In genomic region chr16:57834936-57835335, GRCh38 we compare ENCODE assay signal across 17 cellular contexts. TPM values are rescaled to one million over a fixed set of nuclear protein-coding genes. Genes with fewer than 3 reads are reported as not detected.
A peak's percentile ranks its signal among the peaks of the same experiment; 100 is the strongest.
DNase-seq lines count a peak whose midpoint lies in the region; ATAC-seq and TF ChIP-seq lines count a peak whose summit lies in the region.
"Had no signal": no experiment of that assay in that cellular context is flagged by ENCODE, and none has a peak within 500 bp of the region (broad histone marks: within the 10 kb centered on the region; RNA-seq: fewer than 3 reads in every experiment).

No MANE protein-coding gene starts in this region.

- no peak overlapping the region for H3K27ac ChIP-seq in HCT116 (ENCODE audit: low read depth, low read length)
- H3K27ac ChIP-seq in Peyer's patch: no peak overlapping the region
- H3K27ac ChIP-seq: spleen, VCaP had no signal

- no peaks in the 10 kb centered on the region for H4K20me1 ChIP-seq in HCT116 (ENCODE audit: insufficient read depth)

- no TSS peak for BruUV-seq in HCT116 (replicated peaks; lab: Mats Ljungman, UMichigan)

- H3K4me3 ChIP-seq in HCT116 (replicated peaks in 1 of 2; ENCODE audit: low read depth in 1 of 2, low read length in 2 of 2) (no peak overlapping the region), Peyer's patch (no peak overlapping the region)
- H3K4me3 ChIP-seq: spleen had no signal

- no peak for TF ChIP-seq POLR2A in HCT116 (IDR thresholded peaks at IDR 0.05; ENCODE audit: borderline replicate concordance, extremely low read depth, insufficient read depth, insufficient read length)
- TF ChIP-seq POLR2A in Peyer's patch (IDR thresholded peaks at IDR 0.05): no peak

- H3K4me1 ChIP-seq in HCT116 (ENCODE audit: control insufficient read depth in 1 of 2, insufficient read depth in 2 of 2, low read length in 2 of 2) (peaks cover 4 to 11% of the 10 kb centered on the region in 2 experiments; a peak in 3 of 4 replicates), Peyer's patch (no peaks in the 10 kb centered on the region)
- H3K4me1 ChIP-seq: spleen had no signal

- H3K27me3 Mint-ChIP-seq in activated T-cell treated with anti-CD3 and anti-CD28 coated beads, Interleukin-2, amount 50 U/mL, for 72 hours (ENCODE audit: low read depth): no peaks in the 10 kb centered on the region

- RAD21 ChIA-PET in HCT116 (lab: Charles Lee; ENCODE audit: low non-redundant PET in 1 of 2, low total read pairs in 2 of 2, uncharacterized antibody in 2 of 2, unreplicated experiment in 2 of 2): interaction anchor here in 1 of 2 experiments (1.0 kb wide), 1 partner anchor 28 kb away, joined by 4 read pairs; no protein-coding TSS in a partner anchor

- ATAC-seq in HCT116 (peak; percentile 86), SK-N-SH treated with all-trans-retinoic acid at 6 μM for 48 hours (peak; percentile 61), HG03095 (IDR thresholded peaks at IDR 0.05; ENCODE audit: unreplicated experiment) (no peak), GM18858 (IDR thresholded peaks at IDR 0.05; ENCODE audit: unreplicated experiment) (no peak)
- ATAC-seq in activated T-cell treated with anti-CD3 and anti-CD28 coated beads, Interleukin-2, amount 50 U/mL, for 72 hours (replicated peaks in 1 of 2): no peak

- TF ChIP-seq RAD21 in HCT116 (IDR thresholded peaks at IDR 0.05; ENCODE audit: low read depth): no peak

- H3K4me1 Mint-ChIP-seq in activated T-cell treated with anti-CD3 and anti-CD28 coated beads, Interleukin-2, amount 50 U/mL, for 72 hours (ENCODE audit: low read depth): no peaks in the 10 kb centered on the region
- H3K4me1 Mint-ChIP-seq: activated naive CD4-positive, alpha-beta T cell treated with anti-CD3 and anti-CD28 coated beads, Interleukin-2, amount 50 U/mL, for 24 hours; memory B cell had no signal

- POLR2A ChIA-PET in HCT116 (lab: Charles Lee): interaction anchor here (1.3 kb wide), 1 partner anchor 19 kb away, joined by 4 read pairs; no protein-coding TSS in a partner anchor

- CTCF ChIA-PET in HCT116 (lab: Charles Lee): interaction anchor here (1.2 kb wide), 1 partner anchor 24 kb away, joined by 3 read pairs; no protein-coding TSS in a partner anchor

- peak overlapping the region; percentile 47 for H3K4me2 ChIP-seq in HCT116 (ENCODE audit: low read length)

- no peaks in the 10 kb centered on the region for H3K9me2 ChIP-seq in HCT116 (ENCODE audit: insufficient read depth)

- H3K9me3 ChIP-seq in HCT116 (ENCODE audit: control insufficient read depth in 1 of 2, insufficient read depth in 1 of 2, low read depth in 1 of 2, low read length in 2 of 2) (no peaks in the 10 kb centered on the region), Peyer's patch (no peaks in the 10 kb centered on the region)
- H3K9me3 ChIP-seq: spleen had no signal

- no peaks in the 10 kb centered on the region for H3K9me3 Mint-ChIP-seq in activated T-cell treated with anti-CD3 and anti-CD28 coated beads, Interleukin-2, amount 50 U/mL, for 72 hours
- H3K9me3 Mint-ChIP-seq: activated naive CD4-positive, alpha-beta T cell treated with anti-CD3 and anti-CD28 coated beads, Interleukin-2, amount 50 U/mL, for 24 hours; memory B cell had no signal

- no peak overlapping the region for H3K27ac Mint-ChIP-seq in activated T-cell treated with anti-CD3 and anti-CD28 coated beads, Interleukin-2, amount 50 U/mL, for 72 hours
- H3K27ac Mint-ChIP-seq: activated naive CD4-positive, alpha-beta T cell treated with anti-CD3 and anti-CD28 coated beads, Interleukin-2, amount 50 U/mL, for 24 hours; memory B cell had no signal

- no peaks in the 10 kb centered on the region for H3K36me3 Mint-ChIP-seq in activated T-cell treated with anti-CD3 and anti-CD28 coated beads, Interleukin-2, amount 50 U/mL, for 72 hours (ENCODE audit: insufficient read depth in 2 of 2)
- H3K36me3 Mint-ChIP-seq: activated naive CD4-positive, alpha-beta T cell treated with anti-CD3 and anti-CD28 coated beads, Interleukin-2, amount 50 U/mL, for 24 hours; memory B cell had no signal

- intact Hi-C loops in HCT116 (cut with micrococcal nuclease): no loop called here
- intact Hi-C loops in head of caudate nucleus (cut with DNase I): no loop called here

- no peak overlapping the region for H3K9ac ChIP-seq in HCT116 (ENCODE audit: low read length)

- no peaks in the 10 kb centered on the region for H3K27me3 ChIP-seq in HCT116 (ENCODE audit: insufficient read depth, low read length)
- H3K27me3 ChIP-seq in Peyer's patch: no peaks in the 10 kb centered on the region

- DNase-seq in A172 (ENCODE audit: low spot score): peak; percentile 48
- DNase-seq in HCT116 (ENCODE audit: low read depth, low spot score): no peak
- peak in 35 of 42 donors; percentile 14 to 90 (median 59) for DNase-seq in head of caudate nucleus
- DNase-seq in Peyer's patch: no peak
- DNase-seq in activated T-cell treated with anti-CD3 and anti-CD28 coated beads, Interleukin-2, amount 50 U/mL, for 72 hours: no peak
- DNase-seq: erythroblast, NCI-H1417, NCI-H748 treated with DMSO at 0.1 percent for 48 hours, occipital lobe, SIG-M5 had no signal

- no peak overlapping the region for H3K4me3 Mint-ChIP-seq in activated T-cell treated with anti-CD3 and anti-CD28 coated beads, Interleukin-2, amount 50 U/mL, for 72 hours
- H3K4me3 Mint-ChIP-seq: activated naive CD4-positive, alpha-beta T cell treated with anti-CD3 and anti-CD28 coated beads, Interleukin-2, amount 50 U/mL, for 24 hours; memory B cell had no signal

- H3K79me2 ChIP-seq in HCT116 (ENCODE audit: insufficient read depth, low read length): no peaks in the 10 kb centered on the region

- no peak for TF ChIP-seq CTCF in HCT116 (IDR thresholded peaks at IDR 0.05 in 2 of 3, conservative IDR thresholded peaks at IDR 0.05 in 1 of 3; ENCODE audit: borderline replicate concordance in 1 of 3, insufficient read depth in 1 of 3, low read depth in 2 of 3, low read length in 2 of 3)
- TF ChIP-seq CTCF in Peyer's patch (IDR thresholded peaks at IDR 0.05): no peak

- no peaks in the 10 kb centered on the region for H3K36me3 ChIP-seq in HCT116 (ENCODE audit: control insufficient read depth in 1 of 2, insufficient read depth in 2 of 2, low read length in 2 of 2)
- no peaks in the 10 kb centered on the region for H3K36me3 ChIP-seq in Peyer's patch
- H3K36me3 ChIP-seq: spleen had no signal

- H2AFZ ChIP-seq in HCT116 (ENCODE audit: low read depth, low read length, poor library complexity, severe bottlenecking): peak overlapping the region; percentile 75

TF ChIP-seq in HCT116, 20 proteins besides CTCF, POLR2A, EP300 and RAD21 (continues in another document):
- no peak for TF ChIP-seq SRF (IDR thresholded peaks at IDR 0.05; ENCODE audit: low read depth)
- no peak for TF ChIP-seq ZNF274 (IDR thresholded peaks at IDR 0.05; ENCODE audit: low read depth, low read length)
- TF ChIP-seq POLR2AphosphoS5 (IDR thresholded peaks at IDR 0.05; ENCODE audit: low read depth, low read length): no peak
- no peak for TF ChIP-seq ZFX (IDR thresholded peaks at IDR 0.05)
- no peak for TF ChIP-seq SP1 (IDR thresholded peaks at IDR 0.05; ENCODE audit: low read depth)

TF ChIP-seq in SK-N-SH treated with all-trans-retinoic acid at 6 μM for 48 hours, 23 proteins besides CTCF, POLR2A, EP300 and RAD21 (continues in another document):
- TF ChIP-seq OSR1 (CRISPR knock-in tag; IDR thresholded peaks at IDR 0.05) (no peak), ZFP30 (CRISPR knock-in tag; IDR thresholded peaks at IDR 0.05) (no peak), TOX (CRISPR knock-in tag; IDR thresholded peaks at IDR 0.05; ENCODE audit: borderline replicate concordance) (no peak), PPARA (CRISPR knock-in tag; IDR thresholded peaks at IDR 0.05; ENCODE audit: borderline replicate concordance) (no peak), ZFP3 (CRISPR knock-in tag; IDR thresholded peaks at IDR 0.05) (no peak), ISL1 (CRISPR knock-in tag; IDR thresholded peaks at IDR 0.05) (no peak), ZNF70 (CRISPR knock-in tag; IDR thresholded peaks at IDR 0.05) (no peak), SNAI2 (CRISPR knock-in tag; IDR thresholded peaks at IDR 0.05) (no peak), RARB (CRISPR knock-in tag; IDR thresholded peaks at IDR 0.05) (no peak), ZNF8 (CRISPR knock-in tag; IDR thresholded peaks at IDR 0.05) (no peak), CSRNP3 (CRISPR knock-in tag; IDR thresholded peaks at IDR 0.05) (no peak), ZNF565 (CRISPR knock-in tag; conservative IDR thresholded peaks at IDR 0.05; ENCODE audit: low read depth) (no peak)

RNA-seq across cellular contexts. Expression of gene KIFC3, which starts 32.6 kb away (rescaled TPM):
- total RNA-seq in A172 (2014; rRNA removed; shearing (Covaris generic)): 77.9 and 90.4 TPM in 2 replicates
- total RNA-seq in HCT116 (2021; ENCODE audit: unreplicated experiment) (31.9 TPM), Peyer's patch (100 to 1,000 TPM in 3 of 4 donors, 10 to 100 TPM in 1; 29.7 to 530 (median 272) TPM)
- polyA plus RNA-seq in HCT116 (2012): 28.9 and 41.1 TPM in 2 replicates
- total RNA-seq in activated T-cell treated with anti-CD3 and anti-CD28 coated beads, Interleukin-2, amount 50 U/mL, for 72 hours: 1 to 10 TPM; 1.3 to 1.5 TPM

Comparison
In these comparisons a context has a peak if more than half of its experiments do, and no peak if none do; other contexts are left out.
1. DNase-seq: peak in A172 (single experiment) and head of caudate nucleus (35 of 42); none in HCT116 (single experiment), Peyer's patch (0 of 3) and activated T-cell treated with anti-CD3 and anti-CD28 coated beads, Interleukin-2, amount 50 U/mL, for 72 hours (0 of 2).
2. ATAC-seq: peak in HCT116 (single experiment) and SK-N-SH treated with all-trans-retinoic acid at 6 μM for 48 hours (single experiment); none in HG03095 (single experiment), GM18858 (single experiment) and activated T-cell treated with anti-CD3 and anti-CD28 coated beads, Interleukin-2, amount 50 U/mL, for 72 hours (0 of 2).
3. RNA of gene KIFC3, which starts 32.6 kb away (total RNA-seq): 29.7 to 530 TPM in Peyer's patch, 77.9 to 90.4 TPM in A172 and 31.9 TPM in HCT116 (single experiment); 1.3 to 1.5 TPM in activated T-cell treated with anti-CD3 and anti-CD28 coated beads, Interleukin-2, amount 50 U/mL, for 72 hours; every median in the first group is over 10 times any median in the second.